In genomic region chr12:27226319-27226984, GRCh38 we compare ENCODE assay signal across 10 cellular contexts. TPM values are rescaled to one million over a fixed set of nuclear protein-coding genes. Genes with fewer than 3 reads are reported as not detected.
DNase-seq lines count a peak whose midpoint lies in the region; ATAC-seq and TF ChIP-seq lines count a peak whose summit lies in the region.
"Had no signal": no experiment of that assay in that cellular context is flagged by ENCODE, and none has a peak within 500 bp of the region (broad histone marks: within the 10 kb centered on the region; RNA-seq: fewer than 3 reads in every experiment).

No MANE protein-coding gene starts in this region.

- no peaks in the 10 kb centered on the region for H3K36me3 ChIP-seq in transverse colon
- no peaks in the 10 kb centered on the region for H3K36me3 ChIP-seq in trophoblast cell (ENCODE audit: control insufficient read depth in 1 of 2, insufficient read depth in 2 of 2, low read length in 2 of 2)

- H3K23ac ChIP-seq in trophoblast cell (ENCODE audit: low read length), result no peak overlapping the region

- no peak overlapping the region for H4K8ac ChIP-seq in trophoblast cell (ENCODE audit: low read depth, low read length)

- H3K27ac ChIP-seq in transverse colon (peak overlapping the region in 3 of 4 donors; percentile 23 to 55 (median 32)), trophoblast cell (ENCODE audit: low read depth, low read length) (no peak overlapping the region)
- H3K27ac ChIP-seq: body of pancreas had no signal

- H3K9me3 Mint-ChIP-seq in dendritic cell treated with granulocyte-macrophage colony-stimulating factor and Interleukin-4, amounts not matched to agents 40 ng/mL and 50 ng/mL, for 4 days, result no peaks in the 10 kb centered on the region

- H3K4me2 ChIP-seq in trophoblast cell (ENCODE audit: low read length), result no peak overlapping the region

- DNase-seq in NCI-H748 (lab: John Stamatoyannopoulos, UW; ENCODE audit: unreplicated experiment) (peak; percentile 16), NCI-H748 treated with DMSO at 0.1 percent for 48 hours (lab: John Stamatoyannopoulos, UW) (no peak), medulla oblongata (ENCODE audit: extremely low spot score) (peak; percentile 34), transverse colon (no peak), trophoblast cell (no peak), Kasumi-1 (lab: John Stamatoyannopoulos, UW) (no peak)
- DNase-seq: NCI-H510A had no signal

- H3K36me3 Mint-ChIP-seq in dendritic cell treated with granulocyte-macrophage colony-stimulating factor and Interleukin-4, amounts not matched to agents 40 ng/mL and 50 ng/mL, for 4 days (ENCODE audit: low read depth), result no peaks in the 10 kb centered on the region

- intact Hi-C loops in dendritic cell treated with granulocyte-macrophage colony-stimulating factor and Interleukin-4, amounts not matched to agents 40 ng/mL and 50 ng/mL, for 4 days (cut with micrococcal nuclease), result no loop called here
- intact Hi-C loops in transverse colon (cut with DNase I; ENCODE audit: low total_unique reads), result no loop called here

- H4K12ac ChIP-seq in trophoblast cell (ENCODE audit: low read depth, low read length), result no peak overlapping the region

- H2BK5ac ChIP-seq in trophoblast cell (ENCODE audit: low read depth, low read length, poor library complexity), result no peak overlapping the region

- no peaks in the 10 kb centered on the region for H3K79me1 ChIP-seq in trophoblast cell (ENCODE audit: low read length)

- no peak overlapping the region for H3K18ac ChIP-seq in trophoblast cell (ENCODE audit: low read length)

- no peak for ATAC-seq in HG03025 (IDR thresholded peaks at IDR 0.05; ENCODE audit: low FRiP score, unreplicated experiment)
- ATAC-seq: body of pancreas had no signal

- H3K9me3 ChIP-seq in transverse colon (no peaks in the 10 kb centered on the region), trophoblast cell (ENCODE audit: insufficient read depth, low read depth, low read length) (no peaks in the 10 kb centered on the region)
- H3K9me3 ChIP-seq: body of pancreas had no signal

- H2BK12ac ChIP-seq in trophoblast cell (ENCODE audit: low read length), result no peak overlapping the region

- H2AFZ ChIP-seq in trophoblast cell (ENCODE audit: insufficient read depth, low read length, poor library complexity), result no peak overlapping the region

- peaks cover 0 to 14% (median 7%) of the 10 kb centered on the region in 4 donors for H3K4me1 ChIP-seq in transverse colon
- no peaks in the 10 kb centered on the region for H3K4me1 ChIP-seq in trophoblast cell (ENCODE audit: control insufficient read depth in 1 of 2, insufficient read depth in 2 of 2, low read length in 2 of 2)

- no peak overlapping the region for H3K4me3 Mint-ChIP-seq in dendritic cell treated with granulocyte-macrophage colony-stimulating factor and Interleukin-4, amounts not matched to agents 40 ng/mL and 50 ng/mL, for 4 days

- WGBS in transverse colon (ENCODE audit: low coverage in 1 of 2), 2 donors, result 13 to 45% methylated on average over 3 to 5 of the region's 5 CpGs
- WGBS in trophoblast cell (ENCODE audit: extremely low coverage, insufficient coverage, insufficient read length), result no CpG with 5 or more reads among the region's 5 CpGs

- H3K4me3 ChIP-seq in transverse colon (no peak overlapping the region), trophoblast cell (ENCODE audit: low read depth, low read length) (no peak overlapping the region)
- H3K4me3 ChIP-seq: body of pancreas had no signal

- H3K9ac ChIP-seq in trophoblast cell (ENCODE audit: low read length), result no peak overlapping the region

- H3K14ac ChIP-seq in trophoblast cell (ENCODE audit: low read length), result no peak overlapping the region

- H3K4ac ChIP-seq in trophoblast cell (ENCODE audit: low read depth, low read length), result no peak overlapping the region

- in situ Hi-C loops in transverse colon (cut with MboI; ENCODE audit: low pct_ligation_motif_present in 1 of 4, low pct_unique_long_range_greater_than_20kb in 1 of 4, low sequenced_read_pairs in 3 of 4), result no loop called here

- TF ChIP-seq POLR2A in transverse colon (IDR thresholded peaks at IDR 0.05), result no peak

- no peak for TF ChIP-seq EP300 in transverse colon (IDR thresholded peaks at IDR 0.05; ENCODE audit: low read depth)

- H3K27ac Mint-ChIP-seq in dendritic cell treated with granulocyte-macrophage colony-stimulating factor and Interleukin-4, amounts not matched to agents 40 ng/mL and 50 ng/mL, for 4 days, result peak overlapping the region; percentile 63

- no peak overlapping the region for H2BK120ac ChIP-seq in trophoblast cell (ENCODE audit: insufficient read depth, low read length, poor library complexity)

- H3K27me3 Mint-ChIP-seq in dendritic cell treated with granulocyte-macrophage colony-stimulating factor and Interleukin-4, amounts not matched to agents 40 ng/mL and 50 ng/mL, for 4 days, result no peaks in the 10 kb centered on the region

- TF ChIP-seq CTCF in transverse colon (IDR thresholded peaks at IDR 0.05), result no peak

- no peaks in the 10 kb centered on the region for H3K27me3 ChIP-seq in transverse colon
- H3K27me3 ChIP-seq in trophoblast cell (ENCODE audit: insufficient read depth, low read length), result no peaks in the 10 kb centered on the region
- H3K27me3 ChIP-seq: body of pancreas had no signal

- H4K91ac ChIP-seq in trophoblast cell (ENCODE audit: low read depth, low read length), result no peak overlapping the region

- no peaks in the 10 kb centered on the region for H3K79me2 ChIP-seq in trophoblast cell (ENCODE audit: control insufficient read depth, insufficient read depth, low read length, poor library complexity)

- peaks cover 66% of the 10 kb centered on the region for H3K4me1 Mint-ChIP-seq in dendritic cell treated with granulocyte-macrophage colony-stimulating factor and Interleukin-4, amounts not matched to agents 40 ng/mL and 50 ng/mL, for 4 days (ENCODE audit: low read depth)

- no peak overlapping the region for H2AK5ac ChIP-seq in trophoblast cell (ENCODE audit: low read length)

RNA-seq across cellular contexts. Expression of gene STK38L, which starts 17.6 kb away (rescaled TPM):
- total RNA-seq in transverse colon, result 10 to 100 TPM; 18.5 to 51.8 (median 40.9) TPM
- polyA plus RNA-seq in trophoblast cell (2013), result 28.6 and 30.7 TPM in 2 replicates

Comparison
In these comparisons a context has a peak if more than half of its experiments do, and no peak if none do; other contexts are left out.
1. DNase-seq: peak in NCI-H748 (single experiment) and medulla oblongata (single experiment); none in NCI-H748 treated with DMSO at 0.1 percent for 48 hours (single experiment), transverse colon (single experiment), trophoblast cell (0 of 2) and Kasumi-1 (0 of 2).